8 cellular contexts compared by ENCODE assay signal in the genomic region with DNA sequence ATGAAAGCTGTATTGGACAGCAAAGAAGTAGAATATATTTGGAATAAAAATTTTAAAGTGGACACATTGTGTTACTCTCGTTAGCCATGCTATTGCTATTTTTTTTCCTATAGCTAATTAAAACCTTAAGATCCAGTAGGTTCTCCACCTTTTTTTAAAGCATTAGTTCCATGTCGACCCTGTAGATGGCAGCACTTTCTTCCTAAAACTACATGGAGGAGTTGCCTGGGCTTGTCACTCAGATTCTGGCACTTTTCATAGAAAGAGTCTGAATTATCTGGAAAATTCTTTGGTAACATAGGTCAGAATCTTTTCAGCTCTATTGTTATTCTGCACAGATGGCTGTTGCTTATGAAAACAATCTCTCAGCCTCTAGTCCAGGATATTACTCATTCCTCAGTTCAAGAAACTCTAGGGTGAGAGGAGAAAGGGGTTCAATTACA. TPM values are rescaled to one million over a fixed set of nuclear protein-coding genes. Genes with fewer than 3 reads are reported as not detected.
A peak's percentile ranks its signal among the peaks of the same experiment; 100 is the strongest.
DNase-seq lines count a peak whose midpoint lies in the region; ATAC-seq, FAIRE-seq and TF ChIP-seq lines count a peak whose summit lies in the region.

No MANE protein-coding gene starts in this region.

- H3K9me3 Mint-ChIP-seq in activated T-helper 1 cell treated with anti-CD3 and anti-CD28 coated beads, Interleukin-12 subunit alpha, Interleukin-12 subunit beta, Interleukin-2, Interleukin-4 antibody, amounts not matched to agents 30 ng/mL and 10 ng/mL and 1 ng/mL, durations not matched to agents 14 hours and 24 hours and 36 hours: no peaks in the 10 kb centered on the region
- H3K9me3 Mint-ChIP-seq in progenitor cell of endocrine pancreas (ENCODE audit: low read depth): no peaks in the 10 kb centered on the region

- peaks cover 34% of the 10 kb centered on the region for H3K4me1 Mint-ChIP-seq in activated T-helper 1 cell treated with anti-CD3 and anti-CD28 coated beads, Interleukin-12 subunit alpha, Interleukin-12 subunit beta, Interleukin-2, Interleukin-4 antibody, amounts not matched to agents 30 ng/mL and 10 ng/mL and 1 ng/mL, durations not matched to agents 14 hours and 24 hours and 36 hours (ENCODE audit: low read depth)
- H3K4me1 Mint-ChIP-seq in progenitor cell of endocrine pancreas (ENCODE audit: low read depth): peaks cover 8% of the 10 kb centered on the region

- no peak overlapping the region for H3K4me3 Mint-ChIP-seq in activated T-helper 1 cell treated with anti-CD3 and anti-CD28 coated beads, Interleukin-12 subunit alpha, Interleukin-12 subunit beta, Interleukin-2, Interleukin-4 antibody, amounts not matched to agents 30 ng/mL and 10 ng/mL and 1 ng/mL, durations not matched to agents 14 hours and 24 hours and 36 hours
- no peak overlapping the region for H3K4me3 Mint-ChIP-seq in progenitor cell of endocrine pancreas (ENCODE audit: low read depth)

- peak; percentile 32 for DNase-seq in D721Med (ENCODE audit: insufficient read length, low spot score)
- DNase-seq in NCI-H526 treated with DMSO at 0.1 percent for 48 hours (lab: John Stamatoyannopoulos, UW): peak; percentile 21
- DNase-seq in activated T-helper 1 cell treated with anti-CD3 and anti-CD28 coated beads, Interleukin-12 subunit alpha, Interleukin-12 subunit beta, Interleukin-2, Interleukin-4 antibody, amounts not matched to agents 30 ng/mL and 10 ng/mL and 1 ng/mL, durations not matched to agents 14 hours and 24 hours and 36 hours (ENCODE audit: low spot score): peak; percentile 40
- peak; percentile 57 for DNase-seq in glomerular visceral epithelial cell (ENCODE audit: extremely low spot score)
- DNase-seq in progenitor cell of endocrine pancreas (ENCODE audit: low spot score, unreplicated experiment): no peak
- DNase-seq in NCI-H2029 (lab: John Stamatoyannopoulos, UW): no peak

- peaks cover 22% of the 10 kb centered on the region for H3K27me3 Mint-ChIP-seq in activated T-helper 1 cell treated with anti-CD3 and anti-CD28 coated beads, Interleukin-12 subunit alpha, Interleukin-12 subunit beta, Interleukin-2, Interleukin-4 antibody, amounts not matched to agents 30 ng/mL and 10 ng/mL and 1 ng/mL, durations not matched to agents 14 hours and 24 hours and 36 hours (ENCODE audit: insufficient read depth)
- peaks cover 3% of the 10 kb centered on the region for H3K27me3 Mint-ChIP-seq in progenitor cell of endocrine pancreas

- FAIRE-seq in D721Med (lab: Jason Lieb, UNC): peak; percentile 81

- ATAC-seq in GM19328 (IDR thresholded peaks at IDR 0.05; ENCODE audit: unreplicated experiment) (peak; percentile 68), HG03442 (IDR thresholded peaks at IDR 0.05; ENCODE audit: unreplicated experiment) (peak; percentile 73)

- peak; percentile 78 for TF ChIP-seq CTCF in D721Med (IDR thresholded peaks at IDR 0.05; ENCODE audit: insufficient read depth, missing control alignments)
- TF ChIP-seq CTCF in progenitor cell of endocrine pancreas (IDR thresholded peaks at IDR 0.05; ENCODE audit: unreplicated experiment): peak; percentile 75

- no peaks in the 10 kb centered on the region for H3K36me3 Mint-ChIP-seq in activated T-helper 1 cell treated with anti-CD3 and anti-CD28 coated beads, Interleukin-12 subunit alpha, Interleukin-12 subunit beta, Interleukin-2, Interleukin-4 antibody, amounts not matched to agents 30 ng/mL and 10 ng/mL and 1 ng/mL, durations not matched to agents 14 hours and 24 hours and 36 hours (ENCODE audit: low read depth)
- no peaks in the 10 kb centered on the region for H3K36me3 Mint-ChIP-seq in progenitor cell of endocrine pancreas (ENCODE audit: insufficient read depth)

- intact Hi-C loops in activated T-helper 1 cell treated with anti-CD3 and anti-CD28 coated beads, Interleukin-12 subunit alpha, Interleukin-12 subunit beta, Interleukin-2, Interleukin-4 antibody, amounts not matched to agents 30 ng/mL and 10 ng/mL and 1 ng/mL, durations not matched to agents 14 hours and 24 hours and 36 hours (cut with micrococcal nuclease): loop anchor here (1.0 to 2.0 kb wide), 8 partner anchors 8 to 573 kb away; no protein-coding TSS in a partner anchor

- no peak overlapping the region for H3K27ac Mint-ChIP-seq in activated T-helper 1 cell treated with anti-CD3 and anti-CD28 coated beads, Interleukin-12 subunit alpha, Interleukin-12 subunit beta, Interleukin-2, Interleukin-4 antibody, amounts not matched to agents 30 ng/mL and 10 ng/mL and 1 ng/mL, durations not matched to agents 14 hours and 24 hours and 36 hours
- no peak overlapping the region for H3K27ac Mint-ChIP-seq in progenitor cell of endocrine pancreas

RNA-seq across cellular contexts. Expression of gene ESR1, which starts 42.0 kb away (rescaled TPM):
- total RNA-seq in activated T-helper 1 cell treated with anti-CD3 and anti-CD28 coated beads, Interleukin-12 subunit alpha, Interleukin-12 subunit beta, Interleukin-2, Interleukin-4 antibody, amounts not matched to agents 30 ng/mL and 10 ng/mL and 1 ng/mL, durations not matched to agents 14 hours and 24 hours and 36 hours: 0.34 and 0.78 TPM in 2 replicates
- not detected in 2 replicates for total RNA-seq in progenitor cell of endocrine pancreas

Comparison
In these comparisons a context has a peak if more than half of its experiments do, and no peak if none do; other contexts are left out.
1. DNase-seq: peak in D721Med (single experiment), NCI-H526 treated with DMSO at 0.1 percent for 48 hours (single experiment), activated T-helper 1 cell treated with anti-CD3 and anti-CD28 coated beads, Interleukin-12 subunit alpha, Interleukin-12 subunit beta, Interleukin-2, Interleukin-4 antibody, amounts not matched to agents 30 ng/mL and 10 ng/mL and 1 ng/mL, durations not matched to agents 14 hours and 24 hours and 36 hours (single experiment) and glomerular visceral epithelial cell (single experiment); none in progenitor cell of endocrine pancreas (single experiment) and NCI-H2029 (single experiment).